ENCODE assay signal across 2 cellular contexts in the genomic region with DNA sequence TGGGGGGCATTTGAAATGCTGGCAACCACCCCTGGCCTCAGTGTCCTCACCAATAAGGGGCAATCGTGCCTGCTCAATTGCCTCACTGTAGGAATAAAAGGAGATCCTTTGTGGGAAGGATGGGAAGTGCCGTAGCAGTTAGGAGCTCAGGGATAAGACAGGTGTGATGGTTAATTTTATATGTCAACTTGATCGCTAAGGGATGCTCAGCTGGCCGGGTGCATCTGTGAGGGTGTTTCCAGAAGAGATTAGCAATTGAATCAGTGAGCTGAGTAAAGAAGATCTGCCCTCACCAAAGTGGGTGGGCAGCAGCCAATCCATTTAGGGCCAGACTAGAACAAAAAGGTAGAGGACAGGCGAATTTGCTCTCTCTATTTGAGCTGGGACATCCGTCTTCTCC.
A peak's percentile ranks its signal among the peaks of the same experiment; 100 is the strongest.
TF ChIP-seq lines count a peak whose summit lies in the region.

No MANE protein-coding gene starts in this region.

TF ChIP-seq in GM12891, 5 proteins besides CTCF, POLR2A, EP300 and RAD21:
- TF ChIP-seq POLR2AphosphoS5 (IDR thresholded peaks at IDR 0.05; ENCODE audit: low read depth, low read length) (no peak), TAF1 (IDR thresholded peaks at IDR 0.05; ENCODE audit: low read depth, low read length) (no peak), POU2F2 (IDR thresholded peaks at IDR 0.05; ENCODE audit: low read depth, low read length) (no peak), SPI1 (IDR thresholded peaks at IDR 0.05; ENCODE audit: low read depth, low read length) (no peak), PAX5 (IDR thresholded peaks at IDR 0.05; ENCODE audit: insufficient read depth, low read length, severe bottlenecking) (no peak)
TF ChIP-seq in GM12891: peak in this region for 0.

TF ChIP-seq in GM12878, 131 proteins besides CTCF, POLR2A, EP300 and RAD21:
- TF ChIP-seq ZNF384 (IDR thresholded peaks at IDR 0.05; ENCODE audit: borderline replicate concordance, low read depth, low read length): no peak
- TF ChIP-seq, protein P1, sequence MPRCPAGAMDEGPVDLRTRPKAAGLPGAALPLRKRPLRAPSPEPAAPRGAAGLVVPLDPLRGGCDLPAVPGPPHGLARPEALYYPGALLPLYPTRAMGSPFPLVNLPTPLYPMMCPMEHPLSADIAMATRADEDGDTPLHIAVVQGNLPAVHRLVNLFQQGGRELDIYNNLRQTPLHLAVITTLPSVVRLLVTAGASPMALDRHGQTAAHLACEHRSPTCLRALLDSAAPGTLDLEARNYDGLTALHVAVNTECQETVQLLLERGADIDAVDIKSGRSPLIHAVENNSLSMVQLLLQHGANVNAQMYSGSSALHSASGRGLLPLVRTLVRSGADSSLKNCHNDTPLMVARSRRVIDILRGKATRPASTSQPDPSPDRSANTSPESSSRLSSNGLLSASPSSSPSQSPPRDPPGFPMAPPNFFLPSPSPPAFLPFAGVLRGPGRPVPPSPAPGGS (IDR thresholded peaks at IDR 0.05; ENCODE audit: borderline replicate concordance, insufficient read depth, low read depth, low read length, poor library complexity, severe bottlenecking): peak; percentile 55
